8 cellular contexts compared by ENCODE assay signal in genomic region chr12:104603545-104603973, GRCh38.
DNase-seq lines count a peak whose midpoint lies in the region; ATAC-seq, FAIRE-seq and TF ChIP-seq lines count a peak whose summit lies in the region.

No MANE protein-coding gene starts in this region.

- TF ChIP-seq EP300 in HepG2 (IDR thresholded peaks at IDR 0.05; ENCODE audit: low read depth in 2 of 2, low read length in 2 of 2): no peak
- TF ChIP-seq EP300 in HepG2 (CRISPR knock-in tag; IDR thresholded peaks at IDR 0.05; ENCODE audit: borderline replicate concordance): no peak

- H3K9ac ChIP-seq in liver (ENCODE audit: low read depth in 1 of 2, low read length in 2 of 2) (no peak overlapping the region), HepG2 (ENCODE audit: insufficient read depth, low read depth, low read length) (no peak overlapping the region), adipocyte (ENCODE audit: low read length) (peak overlapping the region; percentile 81)

- TF ChIP-seq RAD21 in liver (IDR thresholded peaks at IDR 0.05) (no peak), HepG2 (CRISPR knock-in tag; IDR thresholded peaks at IDR 0.05) (no peak)

- H3K4me1 ChIP-seq in liver (ENCODE audit: control insufficient read depth in 4 of 4, insufficient read depth in 4 of 4, low read length in 3 of 4) (no peaks in the 10 kb centered on the region), HepG2 (ENCODE audit: insufficient read depth, low read length) (no peaks in the 10 kb centered on the region), adipocyte (ENCODE audit: control insufficient read depth, insufficient read depth, low read length) (peaks cover 52% of the 10 kb centered on the region), lung (ENCODE audit: control insufficient read depth in 2 of 2, insufficient read depth in 2 of 2, low read length in 2 of 2) (peaks cover 3 to 14% of the 10 kb centered on the region in 2 donors)

- no peak overlapping the region for H3K4me2 ChIP-seq in HepG2 (ENCODE audit: low read depth, low read length)

- TF ChIP-seq POLR2A in HepG2 (IDR thresholded peaks at IDR 0.05; ENCODE audit: insufficient read depth in 1 of 2, low read depth in 2 of 2, low read length in 2 of 2): no peak
- no peak for TF ChIP-seq POLR2A in GM18505 (IDR thresholded peaks at IDR 0.05; ENCODE audit: borderline replicate concordance, extremely low read depth, insufficient read depth, insufficient read length)

- no peak for FAIRE-seq in HepG2 (lab: Jason Lieb, UNC)

- ATAC-seq in HepG2 (no peak), lung (ENCODE audit: insufficient read depth, low FRiP score) (no peak), GM18909 (IDR thresholded peaks at IDR 0.05; ENCODE audit: poor library complexity, unreplicated experiment) (no peak), GM18505 (IDR thresholded peaks at IDR 0.05; ENCODE audit: unreplicated experiment) (no peak)

- no peaks in the 10 kb centered on the region for H3K36me3 ChIP-seq in liver (ENCODE audit: control insufficient read depth in 4 of 4, insufficient read depth in 3 of 4, low read depth in 1 of 4, low read length in 3 of 4)
- H3K36me3 ChIP-seq in HepG2 (replicated peaks in 1 of 2; ENCODE audit: control insufficient read depth in 1 of 2, insufficient read depth in 2 of 2, low read length in 2 of 2): no peaks in the 10 kb centered on the region
- H3K36me3 ChIP-seq in adipocyte (ENCODE audit: control insufficient read depth, insufficient read depth, low read length, severe bottlenecking): no peaks in the 10 kb centered on the region
- H3K36me3 ChIP-seq in lung (ENCODE audit: control insufficient read depth in 2 of 2, insufficient read depth in 2 of 2, low read length in 2 of 2): no peaks in the 10 kb centered on the region

- peaks cover 0 to 3% (median 0%) of the 10 kb centered on the region in 4 donors for H3K27me3 ChIP-seq in liver (ENCODE audit: control insufficient read depth in 4 of 4, insufficient read depth in 4 of 4, low read length in 3 of 4)
- no peaks in the 10 kb centered on the region; a peak in 2 of 5 replicates for H3K27me3 ChIP-seq in HepG2 (ENCODE audit: control insufficient read depth in 1 of 2, insufficient read depth in 2 of 2, low read length in 2 of 2)
- H3K27me3 ChIP-seq in adipocyte (replicated peaks; ENCODE audit: control insufficient read depth, insufficient read depth, low read length): no peaks in the 10 kb centered on the region
- no peaks in the 10 kb centered on the region for H3K27me3 ChIP-seq in lung (ENCODE audit: control insufficient read depth, insufficient read depth)

- H3K4me3 ChIP-seq in liver (ENCODE audit: low read depth in 1 of 3, low read length in 3 of 3): no peak overlapping the region
- H3K4me3 ChIP-seq in HepG2 (replicated peaks in 1 of 3; ENCODE audit: insufficient read depth in 1 of 3, low read depth in 2 of 3, low read length in 3 of 3): no peak overlapping the region
- H3K4me3 ChIP-seq in adipocyte (ENCODE audit: low read length): peak overlapping the region; percentile 26
- H3K4me3 ChIP-seq in lung: no peak overlapping the region

- 93% methylated on average over 1 of the region's 1 CpG for WGBS in liver
- WGBS in HepG2 (ENCODE audit: low lambda C conversion rate): 14% methylated on average over 1 of the region's 1 CpG
- 92 to 95% methylated on average over 1 of the region's 1 CpG for WGBS in lung, 2 donors

- intact Hi-C loops in HepG2 (cut with micrococcal nuclease; ENCODE audit: unreplicated experiment): no loop called here

- H3K9me3 ChIP-seq in liver (ENCODE audit: control insufficient read depth in 4 of 4, low read length in 3 of 4) (no peaks in the 10 kb centered on the region), HepG2 (ENCODE audit: low read length) (no peaks in the 10 kb centered on the region), adipocyte (ENCODE audit: control insufficient read depth, low read length) (no peaks in the 10 kb centered on the region), lung (ENCODE audit: control insufficient read depth in 2 of 2, insufficient read depth in 1 of 2, low read length in 1 of 2) (no peaks in the 10 kb centered on the region)

- CTCF ChIA-PET in HepG2 (lab: Yijun Ruan, JAX; ENCODE audit: low intra/inter-chr PET ratio, low total read pairs): no interaction called here

- DNase-seq in HepG2 (ENCODE audit: low spot score) (no peak), adipocyte (ENCODE audit: low read depth) (no peak), lung (ENCODE audit: low spot score) (no peak), G401 (ENCODE audit: low spot score) (no peak)
- DNase-seq in activated CD4-positive, alpha-beta T cell treated with anti-CD3 and anti-CD28 coated beads, Interleukin-2, amount 50 U/mL, for 48 hours: no peak

- H4K20me1 ChIP-seq in HepG2 (ENCODE audit: insufficient read depth, low read length): no peaks in the 10 kb centered on the region

- no peaks in the 10 kb centered on the region for H3K79me2 ChIP-seq in HepG2 (ENCODE audit: insufficient read depth, low read length)

- TF ChIP-seq CTCF in liver (IDR thresholded peaks at IDR 0.05; ENCODE audit: low read depth, low read length, missing input control): no peak
- TF ChIP-seq CTCF in HepG2 (CRISPR knock-in tag; IDR thresholded peaks at IDR 0.05): no peak
- TF ChIP-seq CTCF in lung (IDR thresholded peaks at IDR 0.05; ENCODE audit: control extremely low read depth, extremely low read depth): no peak

- peak overlapping the region; percentile 13 to 50 for H3K27ac ChIP-seq in liver (ENCODE audit: low read depth in 1 of 2, low read length in 2 of 2)
- no peak overlapping the region for H3K27ac ChIP-seq in HepG2 (ENCODE audit: extremely low read length, insufficient read depth, low read length)
- H3K27ac ChIP-seq in lung (ENCODE audit: low read depth in 1 of 2, low read length in 1 of 2): peak overlapping the region; percentile 27 to 84

- H2AFZ ChIP-seq in HepG2 (ENCODE audit: low read length): no peak overlapping the region

- no TSS peak for BruUV-seq in HepG2 (replicated peaks; lab: Mats Ljungman, UMichigan)

- POLR2A ChIA-PET in HepG2 (lab: Yijun Ruan, JAX): no interaction called here

- in situ Hi-C loops in HepG2 (cut with HindIII; ENCODE audit: extremely low pct_ligation_motif_present, low pct_unique_long_range_greater_than_20kb): no loop called here
- in situ Hi-C loops in G401 (cut with HindIII; ENCODE audit: low sequenced_read_pairs): no loop called here

TF ChIP-seq in liver, 16 proteins besides CTCF, POLR2A, EP300 and RAD21:
- TF ChIP-seq GABPA (IDR thresholded peaks at IDR 0.05 in 1 of 2, conservative IDR thresholded peaks at IDR 0.05 in 1 of 2) (no peak), SP1 (IDR thresholded peaks at IDR 0.05) (no peak), FOXA1 (IDR thresholded peaks at IDR 0.05) (no peak), TAF1 (conservative IDR thresholded peaks at IDR 0.05) (no peak), EGR1 (IDR thresholded peaks at IDR 0.05; ENCODE audit: low read depth in 2 of 2) (no peak), JUND (IDR thresholded peaks at IDR 0.05) (no peak), MAX (IDR thresholded peaks at IDR 0.05) (no peak), HNF4G (IDR thresholded peaks at IDR 0.05) (no peak), NR2F2 (IDR thresholded peaks at IDR 0.05) (no peak)
TF ChIP-seq in liver: peak in this region for 0.

TF ChIP-seq in HepG2, 621 proteins besides CTCF, POLR2A, EP300 and RAD21 (continues in another document):
- TF ChIP-seq AKNA (CRISPR knock-in tag; IDR thresholded peaks at IDR 0.05; ENCODE audit: borderline replicate concordance) (no peak), ZNF354B (CRISPR knock-in tag; IDR thresholded peaks at IDR 0.05) (no peak), MED1 (CRISPR knock-in tag; IDR thresholded peaks at IDR 0.05) (no peak), ZNF629 (CRISPR knock-in tag; conservative IDR thresholded peaks at IDR 0.05) (no peak), SMAD1 (CRISPR knock-in tag; IDR thresholded peaks at IDR 0.05; ENCODE audit: borderline replicate concordance, low read depth) (no peak), ELK4 (CRISPR knock-in tag; IDR thresholded peaks at IDR 0.05; ENCODE audit: borderline replicate concordance) (no peak), ZNF44 (CRISPR knock-in tag; IDR thresholded peaks at IDR 0.05) (no peak)
